In the genomic region with DNA sequence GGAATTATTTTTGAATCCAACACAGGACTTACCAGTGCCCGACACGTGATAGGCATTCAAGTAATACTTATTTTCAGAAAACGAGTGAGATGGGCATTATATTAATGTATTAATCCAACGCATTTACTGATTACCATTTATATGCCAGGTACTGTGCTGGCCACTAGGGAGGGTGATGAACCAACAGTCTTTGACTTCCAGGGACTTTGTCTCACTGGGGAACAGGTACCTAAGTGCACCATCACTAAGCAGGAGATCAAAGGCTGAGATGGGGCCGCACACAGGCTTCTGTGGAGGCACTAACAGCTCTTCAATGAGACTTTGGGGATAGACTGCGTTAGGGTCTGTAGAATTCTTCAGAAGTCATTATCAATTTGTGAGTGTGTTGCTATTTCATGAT, we compare ENCODE assay signal across 21 cellular contexts. TPM values are rescaled to one million over a fixed set of nuclear protein-coding genes. Genes with fewer than 3 reads are reported as not detected.
DNase-seq lines count a peak whose midpoint lies in the region; ATAC-seq, FAIRE-seq and TF ChIP-seq lines count a peak whose summit lies in the region.
"Had no signal": no experiment of that assay in that cellular context is flagged by ENCODE, and none has a peak within 500 bp of the region (broad histone marks: within the 10 kb centered on the region; RNA-seq: fewer than 3 reads in every experiment).

No MANE protein-coding gene starts in this region.

- no peaks in the 10 kb centered on the region for H3K79me2 ChIP-seq in HepG2 (ENCODE audit: insufficient read depth, low read length)

- TF ChIP-seq CTCF in A673 (conservative IDR thresholded peaks at IDR 0.05; ENCODE audit: low read depth, low read length): 0 out of 2 replicates have a peak, but pooled peaks have one; percentile 18
- TF ChIP-seq CTCF in GM12873 (IDR thresholded peaks at IDR 0.05; ENCODE audit: insufficient read depth, low read depth, low read length, missing control alignments): peak; percentile 28
- TF ChIP-seq CTCF in HepG2 (CRISPR knock-in tag; IDR thresholded peaks at IDR 0.05): peak; percentile 59

- TF ChIP-seq RAD21 in HepG2 (CRISPR knock-in tag; IDR thresholded peaks at IDR 0.05): 0 out of 2 replicates have a peak, but pooled peaks have one; percentile 28

- DNase-seq in A673 (ENCODE audit: low spot score) (no peak), SW480 (ENCODE audit: low spot score) (peak; percentile 26), HepG2 (ENCODE audit: low spot score) (peak; percentile 37)
- DNase-seq in activated CD4-positive, CD25-positive, alpha-beta regulatory T cell treated with anti-CD3 and anti-CD28 coated beads, Interleukin-2, amount 50 U/mL, for 72 hours: no peak
- no peak for DNase-seq in activated naive CD8-positive, alpha-beta T cell treated with anti-CD3 and anti-CD28 coated beads for 36 hours
- DNase-seq: DMS 273 treated with DMSO at 0.1 percent for 48 hours; foreskin melanocyte; KBM-7; lower lobe of right lung; NCI-H1417 treated with DMSO at 0.1 percent for 48 hours; NCI-H446 treated with DMSO at 0.1 percent for 48 hours; stimulated activated CD4-positive, alpha-beta T cell treated with anti-CD3 and anti-CD28 coated beads, Interleukin-4, amount 100 ng/mL, for 1 hour; transverse colon had no signal

- no peaks in the 10 kb centered on the region for H3K9me3 ChIP-seq in A673 (ENCODE audit: low read depth, low read length, poor library complexity, severe bottlenecking)
- H3K9me3 ChIP-seq in HepG2 (ENCODE audit: low read length): no peaks in the 10 kb centered on the region
- H3K9me3 ChIP-seq: HAP-1, lower lobe of right lung, transverse colon had no signal

- WGBS in HepG2 (ENCODE audit: low lambda C conversion rate): 20% methylated on average over 6 of the region's 6 CpGs

- H3K4me3 Mint-ChIP-seq in activated naive CD8-positive, alpha-beta T cell treated with anti-CD3 and anti-CD28 coated beads for 36 hours: no peak overlapping the region
- H3K4me3 Mint-ChIP-seq: activated naive CD8-positive, alpha-beta T cell; WTC11 had no signal

- H3K36me3 Mint-ChIP-seq in activated naive CD8-positive, alpha-beta T cell treated with anti-CD3 and anti-CD28 coated beads for 36 hours: no peaks in the 10 kb centered on the region
- H3K36me3 Mint-ChIP-seq: activated naive CD8-positive, alpha-beta T cell had no signal

- H3K36me3 ChIP-seq in A673 (ENCODE audit: insufficient read depth, low read length, poor library complexity, severe bottlenecking): no peaks in the 10 kb centered on the region
- H3K36me3 ChIP-seq in HepG2 (replicated peaks in 1 of 2; ENCODE audit: control insufficient read depth in 1 of 2, insufficient read depth in 2 of 2, low read length in 2 of 2): peaks cover 0 to 4% of the 10 kb centered on the region in 2 experiments; a peak in 2 of 5 replicates
- H3K36me3 ChIP-seq: cardiac muscle cell had no signal

- H3K27me3 ChIP-seq in A673 (replicated peaks; ENCODE audit: insufficient read depth, low read depth, low read length, poor library complexity): no peaks in the 10 kb centered on the region
- H3K27me3 ChIP-seq in HepG2 (ENCODE audit: control insufficient read depth in 1 of 2, insufficient read depth in 2 of 2, low read length in 2 of 2): peaks cover 0 to 5% of the 10 kb centered on the region in 2 experiments; a peak in 1 of 5 replicates
- H3K27me3 ChIP-seq: cardiac muscle cell, transverse colon had no signal

- POLR2A ChIA-PET in A673 (lab: Charles Lee; ENCODE audit: low non-redundant PET): no interaction called here
- POLR2A ChIA-PET in HepG2 (lab: Yijun Ruan, JAX): interaction anchor here (1.8 kb wide), 1 partner anchor 31 kb away, joined by 8 read pairs; a partner anchor contains a TSS

- H3K27ac Mint-ChIP-seq in activated naive CD8-positive, alpha-beta T cell treated with anti-CD3 and anti-CD28 coated beads for 36 hours: no peak overlapping the region
- H3K27ac Mint-ChIP-seq: activated naive CD8-positive, alpha-beta T cell; WTC11 had no signal

- peaks cover 7% of the 10 kb centered on the region for H3K4me1 Mint-ChIP-seq in activated naive CD8-positive, alpha-beta T cell treated with anti-CD3 and anti-CD28 coated beads for 36 hours

- intact Hi-C loops in A673 (cut with micrococcal nuclease; ENCODE audit: unreplicated experiment): no loop called here
- intact Hi-C loops in HepG2 (cut with micrococcal nuclease; ENCODE audit: unreplicated experiment): loop anchor here (1.0 kb wide), 1 partner anchor 33 kb away; no protein-coding TSS in a partner anchor

- H3K9ac ChIP-seq in HepG2 (ENCODE audit: insufficient read depth, low read depth, low read length): no peak overlapping the region

- in situ Hi-C loops in HepG2 (cut with HindIII; ENCODE audit: extremely low pct_ligation_motif_present, low pct_unique_long_range_greater_than_20kb): no loop called here

- H3K27me3 Mint-ChIP-seq in activated naive CD8-positive, alpha-beta T cell treated with anti-CD3 and anti-CD28 coated beads for 36 hours: peaks cover 4% of the 10 kb centered on the region
- H3K27me3 Mint-ChIP-seq: activated naive CD8-positive, alpha-beta T cell had no signal

- H2AFZ ChIP-seq in HepG2 (ENCODE audit: low read length): no peak overlapping the region

- CTCF ChIA-PET in A673 (lab: Charles Lee) (no interaction called here), HepG2 (lab: Yijun Ruan, JAX; ENCODE audit: low intra/inter-chr PET ratio, low total read pairs) (interaction anchor here (1.5 kb wide), 1 partner anchor 33 kb away, joined by 7 read pairs; no protein-coding TSS in a partner anchor)

- H3K4me1 ChIP-seq in A673 (ENCODE audit: insufficient read depth, low read length, poor library complexity, severe bottlenecking) (peaks cover 5% of the 10 kb centered on the region), HepG2 (ENCODE audit: insufficient read depth, low read length) (peaks cover 57% of the 10 kb centered on the region)
- H3K4me1 ChIP-seq: HAP-1 had no signal

- H3K9me3 Mint-ChIP-seq in activated naive CD8-positive, alpha-beta T cell treated with anti-CD3 and anti-CD28 coated beads for 36 hours: no peaks in the 10 kb centered on the region
- H3K9me3 Mint-ChIP-seq: WTC11 had no signal

- peak; percentile 62 for FAIRE-seq in HepG2 (lab: Jason Lieb, UNC)

- H3K4me3 ChIP-seq in A673 (ENCODE audit: low read depth, low read length, poor library complexity, severe bottlenecking) (no peak overlapping the region), HepG2 (replicated peaks in 1 of 3; ENCODE audit: insufficient read depth in 1 of 3, low read depth in 2 of 3, low read length in 3 of 3) (no peak overlapping the region)
- H3K4me3 ChIP-seq: cardiac muscle cell, HAP-1, lower lobe of right lung, transverse colon had no signal

- BruUV-seq in A673 (replicated peaks; lab: Mats Ljungman, UMichigan) (no TSS peak), HepG2 (replicated peaks; lab: Mats Ljungman, UMichigan) (no TSS peak)

- H3K27ac ChIP-seq in A673 (ENCODE audit: low read depth, low read length, poor library complexity, severe bottlenecking) (no peak overlapping the region), HepG2 (ENCODE audit: extremely low read length, insufficient read depth, low read length) (no peak overlapping the region)
- H3K27ac ChIP-seq: cardiac muscle cell, lower lobe of right lung, transverse colon had no signal

- 0 out of 2 replicates have a peak, but pooled peaks cover 4% of the 10 kb centered on the region for H4K20me1 ChIP-seq in HepG2 (ENCODE audit: insufficient read depth, low read length)

- no peak for TF ChIP-seq POLR2A in HepG2 (IDR thresholded peaks at IDR 0.05; ENCODE audit: insufficient read depth in 1 of 2, low read depth in 2 of 2, low read length in 2 of 2)

- ATAC-seq in HepG2: peak; percentile 27
- ATAC-seq in HG03039 (IDR thresholded peaks at IDR 0.05; ENCODE audit: unreplicated experiment): no peak
- no peak for ATAC-seq in HG03520 (IDR thresholded peaks at IDR 0.05; ENCODE audit: unreplicated experiment)
- ATAC-seq: lower lobe of right lung, sciatic nerve, WTC11 had no signal

- no peak for TF ChIP-seq EP300 in HepG2 (IDR thresholded peaks at IDR 0.05; ENCODE audit: low read depth in 2 of 2, low read length in 2 of 2)
- TF ChIP-seq EP300 in HepG2 (CRISPR knock-in tag; IDR thresholded peaks at IDR 0.05; ENCODE audit: borderline replicate concordance): no peak

- H3K4me2 ChIP-seq in HepG2 (ENCODE audit: low read depth, low read length): no peak overlapping the region

RNA-seq across cellular contexts. Expression of a gene that starts 5.7 kb away (rescaled TPM):
- 15.2 and 15.4 TPM in 2 replicates for total RNA-seq in A673 (2021)
- 8.6 and 8.9 TPM in 2 replicates for total RNA-seq in HepG2 (2016; rRNA removed; fragmentation: Illumina TruSeq; extraction: Trizol)
- total RNA-seq in HepG2 (2016; cell fraction: cytosol; rRNA removed; fragmentation: Illumina TruSeq; extraction: Trizol; ENCODE audit: low read depth): 2.2 and 3.1 TPM in 2 replicates
- total RNA-seq in HepG2 (2016; cell fraction: insoluble cytoplasmic fraction; rRNA removed; fragmentation: Illumina TruSeq; extraction: Trizol): 7.2 and 8.0 TPM in 2 replicates
- total RNA-seq in HepG2 (2016; cell fraction: membrane; rRNA removed; fragmentation: Illumina TruSeq; extraction: Trizol): 11.2 and 13.1 TPM in 2 replicates
- 5.6 and 5.9 TPM in 2 replicates for total RNA-seq in HepG2 (2016; cell fraction: nucleus; rRNA removed; fragmentation: Illumina TruSeq; extraction: Trizol)
- 4.6 and 5.1 TPM in 2 replicates for polyA plus RNA-seq in HepG2 (2011; rRNA removed)
- 5.0 and 5.2 TPM in 2 replicates for polyA plus RNA-seq in HepG2 (2011; cell fraction: cytosol; rRNA removed)
- 5.8 and 6.6 TPM in 2 replicates for polyA plus RNA-seq in HepG2 (2011; cell fraction: nucleus; rRNA removed)
- polyA plus RNA-seq in HepG2 (2012): 8.0 and 9.4 TPM in 2 replicates
- 2.2 and 2.7 TPM in 2 replicates for polyA plus RNA-seq in HepG2 (2016; cell fraction: cytosol; fragmentation: Illumina TruSeq; extraction: Trizol; ENCODE audit: low read depth)
- 10.4 and 13.0 TPM in 2 replicates for polyA plus RNA-seq in HepG2 (2016; cell fraction: insoluble cytoplasmic fraction; fragmentation: Illumina TruSeq; extraction: Trizol; ENCODE audit: low read depth)
- polyA plus RNA-seq in HepG2 (2016; cell fraction: membrane; fragmentation: Illumina TruSeq; extraction: Trizol; ENCODE audit: low read depth): 8.6 and 9.7 TPM in 2 replicates
- polyA plus RNA-seq in HepG2 (2016; cell fraction: nucleus; fragmentation: Illumina TruSeq; extraction: Trizol; ENCODE audit: insufficient read depth, low read depth): 10.6 and 12.8 TPM in 2 replicates
- polyA minus RNA-seq in HepG2 (2011; rRNA and poly(A)+ RNA removed; ENCODE audit: low replicate concordance): 6.9 and 14.2 TPM in 2 replicates
- polyA minus RNA-seq in HepG2 (2011; cell fraction: cytosol; rRNA and poly(A)+ RNA removed): 3.9 and 5.1 TPM in 2 replicates
- 5.9 and 6.6 TPM in 2 replicates for polyA minus RNA-seq in HepG2 (2011; cell fraction: nucleus; rRNA and poly(A)+ RNA removed)
- 10 to 100 TPM; 10.3 to 11.2 TPM for total RNA-seq in activated naive CD8-positive, alpha-beta T cell treated with anti-CD3 and anti-CD28 coated beads for 36 hours

RNA-seq across cellular contexts. Expression of a gene that starts 30.4 kb away (rescaled TPM):
- total RNA-seq in A673 (2021) (70.1 and 78.2 TPM in 2 replicates), HepG2 (2016; rRNA removed; fragmentation: Illumina TruSeq; extraction: Trizol) (141 and 213 TPM in 2 replicates)
- total RNA-seq in HepG2 (2016; cell fraction: cytosol; rRNA removed; fragmentation: Illumina TruSeq; extraction: Trizol; ENCODE audit: low read depth): 24.3 and 28.6 TPM in 2 replicates
- total RNA-seq in HepG2 (2016; cell fraction: insoluble cytoplasmic fraction; rRNA removed; fragmentation: Illumina TruSeq; extraction: Trizol): 139 and 219 TPM in 2 replicates
- total RNA-seq in HepG2 (2016; cell fraction: membrane; rRNA removed; fragmentation: Illumina TruSeq; extraction: Trizol): 37.5 and 43.6 TPM in 2 replicates
- 48.8 and 49.5 TPM in 2 replicates for total RNA-seq in HepG2 (2016; cell fraction: nucleus; rRNA removed; fragmentation: Illumina TruSeq; extraction: Trizol)
- polyA plus RNA-seq in HepG2 (2011; rRNA removed): 27.2 and 32.3 TPM in 2 replicates
- 30.3 and 39.4 TPM in 2 replicates for polyA plus RNA-seq in HepG2 (2011; cell fraction: cytosol; rRNA removed)
- 12.6 and 17.4 TPM in 2 replicates for polyA plus RNA-seq in HepG2 (2011; cell fraction: nucleus; rRNA removed)
- 52.6 and 70.0 TPM in 2 replicates for polyA plus RNA-seq in HepG2 (2012)
- 28.9 and 31.1 TPM in 2 replicates for polyA plus RNA-seq in HepG2 (2016; cell fraction: cytosol; fragmentation: Illumina TruSeq; extraction: Trizol; ENCODE audit: low read depth)
- 220 and 231 TPM in 2 replicates for polyA plus RNA-seq in HepG2 (2016; cell fraction: insoluble cytoplasmic fraction; fragmentation: Illumina TruSeq; extraction: Trizol; ENCODE audit: low read depth)
- polyA plus RNA-seq in HepG2 (2016; cell fraction: membrane; fragmentation: Illumina TruSeq; extraction: Trizol; ENCODE audit: low read depth): 28.9 and 29.2 TPM in 2 replicates
- polyA plus RNA-seq in HepG2 (2016; cell fraction: nucleus; fragmentation: Illumina TruSeq; extraction: Trizol; ENCODE audit: insufficient read depth, low read depth): 73.7 and 88.9 TPM in 2 replicates
- polyA minus RNA-seq in HepG2 (2011; rRNA and poly(A)+ RNA removed; ENCODE audit: low replicate concordance): 23.2 and 27.5 TPM in 2 replicates
- polyA minus RNA-seq in HepG2 (2011; cell fraction: cytosol; rRNA and poly(A)+ RNA removed): 19.1 and 25.1 TPM in 2 replicates
- polyA minus RNA-seq in HepG2 (2011; cell fraction: nucleus; rRNA and poly(A)+ RNA removed): 36.8 and 50.7 TPM in 2 replicates
- 100 to 1,000 TPM in 1 of 2 experiments, 10 to 100 TPM in 1; 96.6 to 109 TPM for total RNA-seq in activated naive CD8-positive, alpha-beta T cell treated with anti-CD3 and anti-CD28 coated beads for 36 hours

Comparison
In these comparisons a context has a peak if more than half of its experiments do, and no peak if none do; other contexts are left out.
1. DNase-seq: peak in SW480 (single experiment) and HepG2 (single experiment); none in A673 (single experiment), activated CD4-positive, CD25-positive, alpha-beta regulatory T cell treated with anti-CD3 and anti-CD28 coated beads, Interleukin-2, amount 50 U/mL, for 72 hours (single experiment) and activated naive CD8-positive, alpha-beta T cell treated with anti-CD3 and anti-CD28 coated beads for 36 hours (single experiment).
2. Peak in every context shown above with its lines, with median percentiles within 50 percentile points of each other: CTCF ChIP-seq.